Comparison of ENCODE assay signal across 16 cellular contexts in the genomic region with DNA sequence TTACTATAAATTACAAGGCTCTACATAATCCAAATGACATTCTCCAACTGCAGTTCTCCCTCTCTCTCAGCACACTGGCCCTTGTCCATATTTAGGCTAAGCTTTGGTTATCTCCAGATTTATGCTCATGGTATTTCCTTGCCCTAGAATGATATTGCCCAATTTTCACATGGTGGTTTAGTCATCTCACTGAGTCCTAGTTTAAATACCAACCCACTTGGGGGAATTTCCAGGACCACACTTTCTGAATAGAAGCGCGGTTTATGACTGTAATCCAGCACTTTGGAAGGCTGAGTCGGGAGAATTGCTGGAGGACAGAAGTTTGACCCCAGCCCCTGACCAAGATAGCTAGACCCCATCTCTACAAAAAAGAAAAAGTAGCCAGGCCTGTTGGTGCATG.
A peak's percentile ranks its signal among the peaks of the same experiment; 100 is the strongest.
DNase-seq lines count a peak whose midpoint lies in the region; ATAC-seq and TF ChIP-seq lines count a peak whose summit lies in the region.
"Had no signal": no experiment of that assay in that cellular context is flagged by ENCODE, and none has a peak within 500 bp of the region (broad histone marks: within the 10 kb centered on the region; RNA-seq: fewer than 3 reads in every experiment).

No MANE protein-coding gene starts in this region.

- in situ Hi-C loops in Caki2 (cut with HindIII; ENCODE audit: low pct_unique_long_range_greater_than_20kb, low sequenced_read_pairs), result no loop called here
- in situ Hi-C loops in Panc1 (cut with HindIII; ENCODE audit: low pct_unique_long_range_greater_than_20kb, low sequenced_read_pairs), result no loop called here

- H3K4me3 ChIP-seq in Panc1 (ENCODE audit: low read depth in 2 of 2, low read length in 2 of 2) (no peak overlapping the region), epithelial cell of esophagus (ENCODE audit: low read length) (no peak overlapping the region)
- H3K4me3 ChIP-seq: ascending aorta, dorsolateral prefrontal cortex, upper lobe of right lung had no signal

- no peak for ATAC-seq in Panc1
- ATAC-seq: stimulated activated naive CD8-positive, alpha-beta T cell treated with anti-CD3 and anti-CD28 coated beads, Interleukin-15, Interleukin-2, amounts not matched to agents 100 U/mL and 50 U/mL, for 24 hours; upper lobe of right lung had no signal

- POLR2A ChIA-PET in Panc1 (lab: Charles Lee), result no interaction called here

- TF ChIP-seq CTCF in Panc1 (IDR thresholded peaks at IDR 0.05) (no peak), epithelial cell of esophagus (IDR thresholded peaks at IDR 0.05; ENCODE audit: insufficient read depth, low read depth, low read length, missing control alignments) (no peak)

- no peaks in the 10 kb centered on the region for H3K36me3 ChIP-seq in Panc1 (ENCODE audit: control insufficient read depth, insufficient read depth, low read length)
- H3K36me3 ChIP-seq: ascending aorta, upper lobe of right lung had no signal

- DNase-seq in Caki2 (ENCODE audit: low read depth), result peak; percentile 51
- DNase-seq in Panc1 (ENCODE audit: low read depth, low spot score), result peak; percentile 22
- peak; percentile 70 for DNase-seq in epithelial cell of esophagus (ENCODE audit: low read depth)
- peak; percentile 54 for DNase-seq in non-pigmented ciliary epithelial cell (ENCODE audit: low read depth)
- no peak for DNase-seq in activated CD4-positive, CD25-positive, alpha-beta regulatory T cell (lab: John Stamatoyannopoulos, UW)
- no peak for DNase-seq in NCI-H1930 (lab: John Stamatoyannopoulos, UW)
- no peak for DNase-seq in activated CD4-positive, CD25-positive, alpha-beta regulatory T cell treated with anti-CD3 and anti-CD28 coated beads, Interleukin-2, amount 50 U/mL, for 72 hours
- no peak for DNase-seq in activated naive CD4-positive, alpha-beta T cell treated with Interleukin-2 at 50 U/mL for 16 hours
- DNase-seq: dorsolateral prefrontal cortex; foreskin melanocyte; naive B cell; NCI-H2029; NCI-H526 treated with DMSO at 0.1 percent for 48 hours; stimulated activated naive CD8-positive, alpha-beta T cell treated with anti-CD3 and anti-CD28 coated beads, Interleukin-15, Interleukin-2, amounts not matched to agents 100 U/mL and 50 U/mL, for 24 hours; upper lobe of right lung had no signal

- H3K27ac ChIP-seq in Panc1 (ENCODE audit: low read length), result no peak overlapping the region
- H3K27ac ChIP-seq: ascending aorta, dorsolateral prefrontal cortex, upper lobe of right lung had no signal

- no peaks in the 10 kb centered on the region for H3K4me1 ChIP-seq in Panc1 (ENCODE audit: control insufficient read depth, insufficient read depth, low read length)
- H3K4me1 ChIP-seq: ascending aorta, upper lobe of right lung had no signal

- no TSS peak for BruUV-seq in Panc1 (replicated peaks; lab: Mats Ljungman, UMichigan)

- CTCF ChIA-PET in Panc1 (lab: Charles Lee), result no interaction called here

- H3K27me3 ChIP-seq in Panc1 (ENCODE audit: control insufficient read depth, insufficient read depth, low read length), result no peaks in the 10 kb centered on the region
- H3K27me3 ChIP-seq: ascending aorta, upper lobe of right lung had no signal

- H3K9me3 ChIP-seq in Panc1 (ENCODE audit: control insufficient read depth, insufficient read depth, low read depth, low read length), result no peaks in the 10 kb centered on the region
- H3K9me3 ChIP-seq: ascending aorta, upper lobe of right lung had no signal

- intact Hi-C loops in Panc1 (cut with micrococcal nuclease; ENCODE audit: unreplicated experiment), result no loop called here

Comparison
In these comparisons a context has a peak if more than half of its experiments do, and no peak if none do; other contexts are left out.
1. DNase-seq: peak in Caki2 (single experiment), Panc1 (single experiment), epithelial cell of esophagus (single experiment) and non-pigmented ciliary epithelial cell (single experiment); none in activated CD4-positive, CD25-positive, alpha-beta regulatory T cell (0 of 4), NCI-H1930 (0 of 2), activated CD4-positive, CD25-positive, alpha-beta regulatory T cell treated with anti-CD3 and anti-CD28 coated beads, Interleukin-2, amount 50 U/mL, for 72 hours (single experiment) and activated naive CD4-positive, alpha-beta T cell treated with Interleukin-2 at 50 U/mL for 16 hours (single experiment).